In the genomic region with DNA sequence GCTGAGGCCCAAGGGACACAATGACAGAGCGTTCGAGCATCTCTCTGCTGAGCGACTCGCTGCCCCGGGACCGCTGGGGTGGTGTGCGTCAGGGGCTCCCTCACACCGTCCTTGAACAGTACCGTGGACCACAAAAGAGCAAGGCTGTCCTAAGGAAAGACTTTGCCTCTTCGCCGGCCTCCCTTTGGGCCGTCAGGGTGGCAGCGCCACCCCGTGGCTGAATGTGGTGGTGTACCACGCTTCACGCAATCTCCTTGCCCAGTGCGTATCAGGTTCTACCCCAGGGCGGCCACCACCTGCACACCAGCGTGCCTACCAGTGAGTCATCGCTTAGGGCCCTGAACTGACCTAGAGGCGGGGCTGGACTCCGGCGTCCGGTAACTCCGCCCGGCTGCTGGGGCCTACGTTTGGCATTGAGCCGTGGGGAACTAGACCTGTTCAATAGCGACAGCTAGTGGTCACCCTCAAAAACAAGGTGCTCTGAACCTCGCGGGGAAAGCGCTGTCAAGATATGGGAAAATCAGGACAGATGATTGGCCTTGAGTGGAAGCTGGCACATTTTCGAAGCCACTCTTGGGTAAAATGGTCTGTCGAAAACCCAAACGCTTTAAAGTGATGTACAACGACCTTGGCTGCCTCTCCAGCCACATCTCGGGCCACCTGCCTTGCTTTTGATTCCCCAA, we compare ENCODE assay signal across 8 cellular contexts. TPM values are rescaled to one million over a fixed set of nuclear protein-coding genes. Genes with fewer than 3 reads are reported as not detected.
DNase-seq lines count a peak whose midpoint lies in the region; TF ChIP-seq lines count a peak whose summit lies in the region.

No MANE protein-coding gene starts in this region.

- DNase-seq in HFFc6 (peak; percentile 91), MV-4-11 (lab: John Stamatoyannopoulos, UW) (peak; percentile 95), dorsolateral prefrontal cortex (peak; percentile 56 to 88 (median 80)), lower leg skin (ENCODE audit: low spot score in 2 of 2) (peak; percentile 88 to 97), NCI-H1105 treated with DMSO at 0.1 percent for 48 hours (lab: John Stamatoyannopoulos, UW) (no peak)
- peak; percentile 72 to 74 for DNase-seq in activated CD4-positive, alpha-beta T cell treated with anti-CD3 and anti-CD28 coated beads, Interleukin-2, amount 50 U/mL, for 4 hours
- DNase-seq in stimulated activated CD4-positive, alpha-beta T cell treated with anti-CD3 and anti-CD28 coated beads, Interleukin-4, amount 100 ng/mL, for 4 hours = peak; percentile 69 to 81

- H3K4me3 ChIP-seq in dorsolateral prefrontal cortex (peak overlapping the region in 58 of 59 donors; percentile 4 to 67 (median 48)), lower leg skin (ENCODE audit: low read depth, poor library complexity, severe bottlenecking) (no peak overlapping the region)

- peak overlapping the region in 58 of 59 donors; percentile 5 to 95 (median 84) for H3K27ac ChIP-seq in dorsolateral prefrontal cortex

- H3K9me3 Mint-ChIP-seq in HFFc6 = no peaks in the 10 kb centered on the region

- H3K27me3 Mint-ChIP-seq in HFFc6 (ENCODE audit: insufficient read depth) = peaks cover 1% of the 10 kb centered on the region

- no peak overlapping the region for H3K27ac Mint-ChIP-seq in HFFc6

- H3K27me3 ChIP-seq in dorsolateral prefrontal cortex = no peaks in the 10 kb centered on the region

- H3K4me1 Mint-ChIP-seq in HFFc6 (ENCODE audit: low read depth) = peaks cover 31% of the 10 kb centered on the region

- intact Hi-C loops in dorsolateral prefrontal cortex (cut with DNase I) (loop anchor here (1.0 to 10.0 kb wide), 7 partner anchors 45 to 173 kb away; no protein-coding TSS in a partner anchor), lower leg skin (cut with DNase I; ENCODE audit: low total_unique reads) (loop anchor here (10.0 kb wide), 1 partner anchor 53 kb away; no protein-coding TSS in a partner anchor)

- no peaks in the 10 kb centered on the region for H3K36me3 Mint-ChIP-seq in HFFc6 (ENCODE audit: low read depth)

- 12% methylated on average over 33 to 37 of the region's 37 CpGs for WGBS in lower leg skin, 2 donors

- TF ChIP-seq CTCF in GM12801 (IDR thresholded peaks at IDR 0.05; ENCODE audit: extremely low read depth, insufficient read length) (peak; percentile 4), HFFc6 (IDR thresholded peaks at IDR 0.05) (peak; percentile 98), dorsolateral prefrontal cortex (IDR thresholded peaks at IDR 0.05 in 54 of 56, conservative IDR thresholded peaks at IDR 0.05 in 2 of 56; ENCODE audit: low read depth in 1 of 56, partially characterized antibody in 56 of 56) (peak; percentile 76 to 100 (median 96)), lower leg skin (IDR thresholded peaks at IDR 0.05) (peak in 1 of 3 donors; percentile 71)

- H3K4me3 Mint-ChIP-seq in HFFc6 = peak overlapping the region; percentile 74

- no peak for TF ChIP-seq POLR2A in lower leg skin (IDR thresholded peaks at IDR 0.05)

RNA-seq across cellular contexts. Expression of a gene that starts 8.1 kb away (rescaled TPM):
- total RNA-seq in HFFc6 (2021; fragmentation: NEBNext Ultra II Directional; extraction: Animal tissue kit (Norgen Biotek cat#: 25700)) = under 1 TPM in 1 of 6 experiments, not detected in 5; 0.24 TPM
- 1 to 10 TPM in 114 of 120 experiments, under 1 TPM in 6; 0.23 to 8.8 (median 2.7) TPM for total RNA-seq in dorsolateral prefrontal cortex
- 1 to 10 TPM in 2 of 4 donors, under 1 TPM in 1, not detected in 1; 0.61 to 2.1 (median 1.1) TPM for total RNA-seq in lower leg skin

RNA-seq across cellular contexts. Expression of a gene that starts 36.6 kb away (rescaled TPM):
- 1 to 10 TPM; 1.8 to 2.7 (median 2.4) TPM for total RNA-seq in HFFc6 (2021; fragmentation: NEBNext Ultra II Directional; extraction: Animal tissue kit (Norgen Biotek cat#: 25700))
- total RNA-seq in dorsolateral prefrontal cortex (1 to 10 TPM; 1.4 to 4.1 (median 2.8) TPM), lower leg skin (1 to 10 TPM; 2.3 to 3.7 (median 2.8) TPM)

RNA-seq across cellular contexts. Expression of a gene that starts 43.1 kb away (rescaled TPM):
- total RNA-seq in HFFc6 (2021; fragmentation: NEBNext Ultra II Directional; extraction: Animal tissue kit (Norgen Biotek cat#: 25700)) = not detected
- total RNA-seq in dorsolateral prefrontal cortex = 10 to 100 TPM in 71 of 120 experiments, 1 to 10 TPM in 49; 1.3 to 41.9 (median 12.0) TPM
- total RNA-seq in lower leg skin = 100 to 1,000 TPM in 1 of 4 donors, 10 to 100 TPM in 3; 37.1 to 166 (median 55.9) TPM

RNA-seq across cellular contexts. Expression of a gene that starts 58.2 kb away (rescaled TPM):
- total RNA-seq in HFFc6 (2021; fragmentation: NEBNext Ultra II Directional; extraction: Animal tissue kit (Norgen Biotek cat#: 25700)) = 1 to 10 TPM in 2 of 6 experiments, under 1 TPM in 4; 0.14 to 3.2 (median 0.28) TPM
- 1 to 10 TPM in 76 of 120 experiments, under 1 TPM in 44; 0.16 to 5.4 (median 1.3) TPM for total RNA-seq in dorsolateral prefrontal cortex
- total RNA-seq in lower leg skin = 100 to 1,000 TPM; 166 to 198 (median 176) TPM
